In genomic region chr12:57280234-57281062, GRCh38 we compare ENCODE assay signal across 1 cellular context.
TF ChIP-seq lines count a peak whose summit lies in the region.

No MANE protein-coding gene starts in this region.

TF ChIP-seq in K562, 482 proteins besides CTCF, POLR2A, EP300 and RAD21 (continued from another document and continues in another):
- no peak for TF ChIP-seq CEBPZ (IDR thresholded peaks at IDR 0.05; ENCODE audit: borderline replicate concordance, low read depth, low read length)
- no peak for TF ChIP-seq BRF2 (IDR thresholded peaks at IDR 0.05; ENCODE audit: borderline replicate concordance, insufficient read depth, insufficient read length)
- peak; percentile 37 for TF ChIP-seq CCNT2 (IDR thresholded peaks at IDR 0.05; ENCODE audit: borderline replicate concordance, extremely low read depth, insufficient read length, low read depth, low read length)
- TF ChIP-seq ZBED1 (IDR thresholded peaks at IDR 0.05) = no peak
- peak; percentile 39 for TF ChIP-seq VEZF1 (CRISPR knock-in tag; IDR thresholded peaks at IDR 0.05)
- peak; percentile 80 to 82 for TF ChIP-seq FOXK2 (conservative IDR thresholded peaks at IDR 0.05 in 1 of 2, IDR thresholded peaks at IDR 0.05 in 1 of 2; ENCODE audit: low read depth in 2 of 2)
- no peak for TF ChIP-seq ATF2 (CRISPR knock-in tag; IDR thresholded peaks at IDR 0.05)
- no peak for TF ChIP-seq TAF15 (IDR thresholded peaks at IDR 0.05; ENCODE audit: low read depth, low read length)
- TF ChIP-seq DDX20 (tag; IDR thresholded peaks at IDR 0.05; ENCODE audit: low read depth) = no peak
- TF ChIP-seq XRCC3 (IDR thresholded peaks at IDR 0.05) = no peak
- TF ChIP-seq NEUROD1 (IDR thresholded peaks at IDR 0.05; ENCODE audit: borderline replicate concordance, low read depth, low read length, partially characterized antibody) = peak; percentile 73
- TF ChIP-seq ZNF699 (CRISPR knock-in tag; IDR thresholded peaks at IDR 0.05; ENCODE audit: insufficient replicate concordance) = no peak
- no peak for TF ChIP-seq ZNF133 (CRISPR knock-in tag; IDR thresholded peaks at IDR 0.05)
- no peak for TF ChIP-seq THRA (IDR thresholded peaks at IDR 0.05)
- TF ChIP-seq ATF7 (IDR thresholded peaks at IDR 0.05) = peak; percentile 77
- no peak for TF ChIP-seq ZFPM2 (CRISPR knock-in tag; IDR thresholded peaks at IDR 0.05)
- no peak for TF ChIP-seq STAT5B (CRISPR knock-in tag; IDR thresholded peaks at IDR 0.05)
- TF ChIP-seq RAD51 (IDR thresholded peaks at IDR 0.05; ENCODE audit: borderline replicate concordance, low read depth) = peak; percentile 75; the same call in 1 of the 2 replicates
- TF ChIP-seq POLR2AphosphoS5 (IDR thresholded peaks at IDR 0.05; ENCODE audit: control insufficient read depth, insufficient read depth, low read depth, low read length) = peak; percentile 60; the same call in 1 of the 2 replicates
- TF ChIP-seq EGR1 (conservative IDR thresholded peaks at IDR 0.05) = peak; percentile 99
- TF ChIP-seq ZNF212 (CRISPR knock-in tag; IDR thresholded peaks at IDR 0.05) = no peak
- no peak for TF ChIP-seq PHB (CRISPR knock-in tag; IDR thresholded peaks at IDR 0.05)
- no peak for TF ChIP-seq ZNF668 (CRISPR knock-in tag; IDR thresholded peaks at IDR 0.05)
- no peak for TF ChIP-seq ZNF785 (CRISPR knock-in tag; IDR thresholded peaks at IDR 0.05)
- no peak for TF ChIP-seq ADNP (tag; IDR thresholded peaks at IDR 0.05)
- TF ChIP-seq NFXL1 (CRISPR knock-in tag; IDR thresholded peaks at IDR 0.05) = peak; percentile 74; the same call in 1 of the 2 replicates
- 0 out of 2 replicates have a peak, but pooled peaks have one; percentile 35 for TF ChIP-seq PML (IDR thresholded peaks at IDR 0.05; ENCODE audit: low read length)
- TF ChIP-seq SNRNP70 (optimal IDR thresholded peaks at IDR 0.05; ENCODE audit: low read depth, low read length) = no peak
- TF ChIP-seq ZNF134 (CRISPR knock-in tag; conservative IDR thresholded peaks at IDR 0.05) = no peak
- TF ChIP-seq KLF1 (tag; IDR thresholded peaks at IDR 0.05) = no peak
- TF ChIP-seq FOSL1 (tag; conservative IDR thresholded peaks at IDR 0.05) = peak; percentile 99
- peak; percentile 25; the same call in 1 of the 2 replicates for TF ChIP-seq ZBTB2 (IDR thresholded peaks at IDR 0.05)
- no peak for TF ChIP-seq MED1 (CRISPR knock-in tag; IDR thresholded peaks at IDR 0.05; ENCODE audit: borderline replicate concordance)
- TF ChIP-seq ZNF830 (CRISPR knock-in tag; IDR thresholded peaks at IDR 0.05) = no peak
- no peak for TF ChIP-seq ERF (CRISPR knock-in tag; IDR thresholded peaks at IDR 0.05)
- peak; percentile 58; the same call in 1 of the 2 replicates for TF ChIP-seq ETV1 (tag; conservative IDR thresholded peaks at IDR 0.05; ENCODE audit: low read depth)
- no peak for TF ChIP-seq ZBTB17 (CRISPR knock-in tag; IDR thresholded peaks at IDR 0.05)
- no peak for TF ChIP-seq HDAC6 (IDR thresholded peaks at IDR 0.05; ENCODE audit: low read depth, low read length)
- TF ChIP-seq NFRKB (IDR thresholded peaks at IDR 0.05; ENCODE audit: low read depth) = no peak
- TF ChIP-seq GATAD2B (IDR thresholded peaks at IDR 0.05; ENCODE audit: borderline replicate concordance) = no peak
- peak; percentile 88; the same call in 1 of the 2 replicates for TF ChIP-seq ZNF589 (CRISPR knock-in tag; IDR thresholded peaks at IDR 0.05; ENCODE audit: low read depth)
- TF ChIP-seq ZNF584 (CRISPR knock-in tag; IDR thresholded peaks at IDR 0.05; ENCODE audit: low read depth) = 0 out of 2 replicates have a peak, but pooled peaks have one; percentile 59
- no peak for TF ChIP-seq CHAMP1 (IDR thresholded peaks at IDR 0.05)
- peak; percentile 46 for TF ChIP-seq TAF1 (IDR thresholded peaks at IDR 0.05; ENCODE audit: control insufficient read depth, extremely low read depth, insufficient read depth, low read length, severe bottlenecking)
- TF ChIP-seq TRIM24 (IDR thresholded peaks at IDR 0.05) = peak in 1 of 2 experiments; percentile 32; a peak in 1 of 4 replicates
- TF ChIP-seq ZNF140 (CRISPR knock-in tag; IDR thresholded peaks at IDR 0.05) = no peak
- TF ChIP-seq MYC (IDR thresholded peaks at IDR 0.05; ENCODE audit: low read depth, low read length) = no peak
- TF ChIP-seq MYC (CRISPR knock-in tag; IDR thresholded peaks at IDR 0.05; ENCODE audit: borderline replicate concordance, low read depth) = no peak
- TF ChIP-seq EP400 (IDR thresholded peaks at IDR 0.05) = peak; percentile 44; the same call in 1 of the 2 replicates
- TF ChIP-seq ZNF445 (CRISPR knock-in tag; IDR thresholded peaks at IDR 0.05; ENCODE audit: low read depth) = no peak
- TF ChIP-seq MEF2D (tag; conservative IDR thresholded peaks at IDR 0.05; ENCODE audit: low read depth) = 0 out of 2 replicates have a peak, but pooled peaks have one; percentile 45
- TF ChIP-seq ATF3 (IDR thresholded peaks at IDR 0.05) = peak; percentile 98
- TF ChIP-seq ATF3 (CRISPR knock-in tag; conservative IDR thresholded peaks at IDR 0.05) = peak; percentile 92
- TF ChIP-seq BCOR (IDR thresholded peaks at IDR 0.05) = no peak
- no peak for TF ChIP-seq GMEB1 (CRISPR knock-in tag; IDR thresholded peaks at IDR 0.05)
- TF ChIP-seq TEAD2 (tag; IDR thresholded peaks at IDR 0.05) = no peak
- peak; percentile 47; the same call in 1 of the 2 replicates for TF ChIP-seq TFAP4 (CRISPR knock-in tag; IDR thresholded peaks at IDR 0.05; ENCODE audit: borderline replicate concordance)
- TF ChIP-seq MTA3 (IDR thresholded peaks at IDR 0.05; ENCODE audit: borderline replicate concordance) = peak; percentile 72; the same call in 1 of the 2 replicates
